Comparison of ENCODE assay signal across 11 cellular contexts in the genomic region with DNA sequence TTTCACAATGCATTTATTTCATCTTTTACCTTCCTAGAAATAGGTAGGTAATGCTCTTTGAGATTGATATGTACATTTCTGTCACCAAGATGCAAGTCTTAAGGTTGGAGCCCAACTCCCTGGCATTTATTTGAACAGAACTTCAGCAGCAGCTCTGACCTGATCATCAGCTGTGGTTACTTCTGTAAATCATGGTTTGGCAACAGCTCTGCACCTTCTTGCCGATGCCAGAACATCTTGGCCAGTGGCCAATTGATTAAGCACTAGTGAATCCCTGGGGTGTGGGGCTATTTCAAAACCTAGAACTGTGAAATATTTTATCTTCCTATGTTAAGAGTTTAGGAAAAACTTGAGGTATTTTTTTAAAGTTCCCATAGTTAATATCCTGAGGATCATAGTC.
DNase-seq lines count a peak whose midpoint lies in the region; ATAC-seq, FAIRE-seq and TF ChIP-seq lines count a peak whose summit lies in the region.
"Had no signal": no experiment of that assay in that cellular context is flagged by ENCODE, and none has a peak within 500 bp of the region (broad histone marks: within the 10 kb centered on the region; RNA-seq: fewer than 3 reads in every experiment).

No MANE protein-coding gene starts in this region.

- peak; percentile 87 for DNase-seq in NCI-H446 treated with DMSO at 0.1 percent for 48 hours (lab: John Stamatoyannopoulos, UW)
- DNase-seq in fibroblast of pulmonary artery (ENCODE audit: low read depth): peak; percentile 7
- DNase-seq in activated CD4-positive, CD25-positive, alpha-beta regulatory T cell treated with anti-CD3 and anti-CD28 coated beads, Interleukin-2, amount 50 U/mL, for 72 hours: no peak
- DNase-seq in activated T-cell treated with anti-CD3 and anti-CD28 coated beads, Interleukin-2, amount 50 U/mL, for 4 hours: no peak
- no peak for DNase-seq in H54 (ENCODE audit: insufficient read length, low spot score)
- DNase-seq: activated CD8-positive, alpha-beta memory T cell treated with anti-CD3 and anti-CD28 coated beads, Interleukin-2, amount 50 U/mL, for 4 hours; stimulated activated CD4-positive, alpha-beta T cell treated with anti-CD3 and anti-CD28 coated beads, Interleukin-12 subunit alpha, Interleukin-12 subunit beta, amount 100 ng/mL, for 4 hours; upper lobe of left lung had no signal

- peak; percentile 41 for ATAC-seq in GM18498 (IDR thresholded peaks at IDR 0.05; ENCODE audit: unreplicated experiment)
- ATAC-seq in HG03342 (IDR thresholded peaks at IDR 0.05; ENCODE audit: unreplicated experiment): peak; percentile 24
- ATAC-seq in GM19467 (IDR thresholded peaks at IDR 0.05; ENCODE audit: unreplicated experiment): no peak
- ATAC-seq in activated T-cell treated with anti-CD3 and anti-CD28 coated beads, Interleukin-2, amount 50 U/mL, for 4 hours: no peak

- no peak overlapping the region for H3K4me3 ChIP-seq in fibroblast of pulmonary artery (replicated peaks; ENCODE audit: low read depth, low read length)
- H3K4me3 ChIP-seq: upper lobe of left lung had no signal

- no peak overlapping the region for H3K4me3 Mint-ChIP-seq in activated T-cell treated with anti-CD3 and anti-CD28 coated beads, Interleukin-2, amount 50 U/mL, for 4 hours

- FAIRE-seq in H54 (lab: Jason Lieb, UNC): no peak

- no peak for TF ChIP-seq POLR2A in H54 (IDR thresholded peaks at IDR 0.05; ENCODE audit: low read depth, low read length)

- peaks cover 1% of the 10 kb centered on the region for H3K36me3 Mint-ChIP-seq in activated T-cell treated with anti-CD3 and anti-CD28 coated beads, Interleukin-2, amount 50 U/mL, for 4 hours (ENCODE audit: insufficient read depth)

- no peak for TF ChIP-seq CTCF in fibroblast of pulmonary artery (IDR thresholded peaks at IDR 0.05; ENCODE audit: low read length, missing control alignments)

- H3K27me3 Mint-ChIP-seq in activated T-cell treated with anti-CD3 and anti-CD28 coated beads, Interleukin-2, amount 50 U/mL, for 4 hours (ENCODE audit: low read depth): no peaks in the 10 kb centered on the region

- peaks cover 22% of the 10 kb centered on the region for H3K9me3 Mint-ChIP-seq in activated T-cell treated with anti-CD3 and anti-CD28 coated beads, Interleukin-2, amount 50 U/mL, for 4 hours

- no peaks in the 10 kb centered on the region for H3K4me1 Mint-ChIP-seq in activated T-cell treated with anti-CD3 and anti-CD28 coated beads, Interleukin-2, amount 50 U/mL, for 4 hours (ENCODE audit: low read depth)

Comparison
In these comparisons a context has a peak if more than half of its experiments do, and no peak if none do; other contexts are left out.
1. ATAC-seq: peak in GM18498 (single experiment) and HG03342 (single experiment); none in GM19467 (single experiment) and activated T-cell treated with anti-CD3 and anti-CD28 coated beads, Interleukin-2, amount 50 U/mL, for 4 hours (0 of 2).
2. DNase-seq: peak in NCI-H446 treated with DMSO at 0.1 percent for 48 hours (single experiment) and fibroblast of pulmonary artery (single experiment); none in activated CD4-positive, CD25-positive, alpha-beta regulatory T cell treated with anti-CD3 and anti-CD28 coated beads, Interleukin-2, amount 50 U/mL, for 72 hours (single experiment), activated T-cell treated with anti-CD3 and anti-CD28 coated beads, Interleukin-2, amount 50 U/mL, for 4 hours (single experiment) and H54 (single experiment).